In the genomic region with DNA sequence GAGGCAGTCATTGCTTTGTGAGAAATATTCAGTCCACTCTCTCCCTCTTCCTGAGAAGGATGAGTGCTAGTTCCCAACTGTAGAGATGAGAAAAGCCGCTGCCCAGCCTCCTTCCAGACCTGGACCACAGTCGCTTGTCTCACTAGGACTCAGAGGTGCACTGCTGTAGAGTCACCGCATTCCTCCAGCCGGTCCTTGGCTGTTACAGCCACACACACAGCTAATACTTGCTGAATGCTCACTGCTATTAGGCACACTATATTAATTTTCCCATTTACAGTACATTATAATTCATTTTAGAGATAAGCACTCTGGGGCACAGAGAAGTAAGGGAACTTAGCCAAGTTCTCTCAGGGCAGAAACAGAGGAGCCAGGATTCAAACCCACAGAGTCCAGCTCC, we compare ENCODE assay signal across 1 cellular context.
TF ChIP-seq lines count a peak whose summit lies in the region.

No MANE protein-coding gene starts in this region.

TF ChIP-seq in liver, 16 proteins besides CTCF, POLR2A, EP300 and RAD21 (continued from another document):
- TF ChIP-seq, protein P1, sequence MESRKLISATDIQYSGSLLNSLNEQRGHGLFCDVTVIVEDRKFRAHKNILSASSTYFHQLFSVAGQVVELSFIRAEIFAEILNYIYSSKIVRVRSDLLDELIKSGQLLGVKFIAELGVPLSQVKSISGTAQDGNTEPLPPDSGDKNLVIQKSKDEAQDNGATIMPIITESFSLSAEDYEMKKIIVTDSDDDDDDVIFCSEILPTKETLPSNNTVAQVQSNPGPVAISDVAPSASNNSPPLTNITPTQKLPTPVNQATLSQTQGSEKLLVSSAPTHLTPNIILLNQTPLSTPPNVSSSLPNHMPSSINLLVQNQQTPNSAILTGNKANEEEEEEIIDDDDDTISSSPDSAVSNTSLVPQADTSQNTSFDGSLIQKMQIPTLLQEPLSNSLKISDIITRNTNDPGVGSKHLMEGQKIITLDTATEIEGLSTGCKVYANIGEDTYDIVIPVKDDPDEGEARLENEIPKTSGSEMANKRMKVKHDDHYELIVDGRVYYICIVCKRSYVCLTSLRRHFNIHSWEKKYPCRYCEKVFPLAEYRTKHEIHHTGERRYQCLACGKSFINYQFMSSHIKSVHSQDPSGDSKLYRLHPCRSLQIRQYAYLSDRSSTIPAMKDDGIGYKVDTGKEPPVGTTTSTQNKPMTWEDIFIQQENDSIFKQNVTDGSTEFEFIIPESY (IDR thresholded peaks at IDR 0.05), result no peak
- TF ChIP-seq GABPA (IDR thresholded peaks at IDR 0.05 in 1 of 2, conservative IDR thresholded peaks at IDR 0.05 in 1 of 2), result no peak
- TF ChIP-seq EGR1 (IDR thresholded peaks at IDR 0.05; ENCODE audit: low read depth in 2 of 2), result no peak
TF ChIP-seq in liver: peak in this region for 0.
